Comparison of ENCODE assay signal across 1 cellular context in genomic region chr2:138236142-138236541, GRCh38.
TF ChIP-seq lines count a peak whose summit lies in the region.

No MANE protein-coding gene starts in this region.

TF ChIP-seq in H1, 55 proteins besides CTCF, POLR2A, EP300 and RAD21 (continued from another document):
- no peak for TF ChIP-seq USF2 (IDR thresholded peaks at IDR 0.05; ENCODE audit: low read length)
- no peak for TF ChIP-seq NRF1 (IDR thresholded peaks at IDR 0.05; ENCODE audit: low read depth, low read length)
- no peak for TF ChIP-seq ZNF274 (IDR thresholded peaks at IDR 0.05; ENCODE audit: borderline replicate concordance, extremely low read depth, low read length)
- no peak for TF ChIP-seq BACH1 (IDR thresholded peaks at IDR 0.05; ENCODE audit: low read length)
- no peak for TF ChIP-seq ASH2L (IDR thresholded peaks at IDR 0.05; ENCODE audit: low read length)
